ENCODE assay signal across 25 cellular contexts in genomic region chr10:123501148-123501547, GRCh38.
"Had no signal": no experiment of that assay in that cellular context is flagged by ENCODE, and none has a peak within 500 bp of the region (broad histone marks: within the 10 kb centered on the region; RNA-seq: fewer than 3 reads in every experiment).

No MANE protein-coding gene starts in this region.

- DNase-seq: activated B cell treated with CpG ODN at 0.5 μM for 24 hours; activated CD4-positive, alpha-beta T cell treated with anti-CD3 and anti-CD28 coated beads for 1 hour; activated CD4-positive, alpha-beta T cell treated with anti-CD3 and anti-CD28 coated beads, Interleukin-2, amount 10 ng/mL, durations not matched to agents 24 days and 14 days; activated CD4-positive, alpha-beta T cell treated with anti-CD3 and anti-CD28 coated beads, Interleukin-2, amount 50 U/mL, for 48 hours; activated gamma-delta T cell; activated naive CD4-positive, alpha-beta T cell treated with anti-CD3 and anti-CD28 coated beads for 36 hours; activated T-cell treated with anti-CD3 and anti-CD28 coated beads, Interleukin-2, amount 50 U/mL, for 48 hours; amygdala; NCI-H1048; NCI-H1417; NCI-H1930; NCI-H2171; NCI-H2227 treated with DMSO at 0.1 percent for 48 hours; NCI-H446 treated with DMSO at 0.1 percent for 48 hours; NCI-H524 treated with DMSO at 0.1 percent for 48 hours; NCI-H748 treated with DMSO at 0.1 percent for 48 hours; OCI-M1; RPMI8226; T-cell; T-helper 2 cell; T1000 had no signal

- ATAC-seq: activated T-helper 17 cell treated with anti-CD3 and anti-CD28 coated beads, Interleukin-2, amount 50 U/mL, for 72 hours; Panc1; Right ventricle myocardium inferior; T-cell had no signal

- H3K4me3 ChIP-seq: SK-N-MC had no signal

- H3K27ac ChIP-seq: SK-N-MC had no signal
